In the genomic region with DNA sequence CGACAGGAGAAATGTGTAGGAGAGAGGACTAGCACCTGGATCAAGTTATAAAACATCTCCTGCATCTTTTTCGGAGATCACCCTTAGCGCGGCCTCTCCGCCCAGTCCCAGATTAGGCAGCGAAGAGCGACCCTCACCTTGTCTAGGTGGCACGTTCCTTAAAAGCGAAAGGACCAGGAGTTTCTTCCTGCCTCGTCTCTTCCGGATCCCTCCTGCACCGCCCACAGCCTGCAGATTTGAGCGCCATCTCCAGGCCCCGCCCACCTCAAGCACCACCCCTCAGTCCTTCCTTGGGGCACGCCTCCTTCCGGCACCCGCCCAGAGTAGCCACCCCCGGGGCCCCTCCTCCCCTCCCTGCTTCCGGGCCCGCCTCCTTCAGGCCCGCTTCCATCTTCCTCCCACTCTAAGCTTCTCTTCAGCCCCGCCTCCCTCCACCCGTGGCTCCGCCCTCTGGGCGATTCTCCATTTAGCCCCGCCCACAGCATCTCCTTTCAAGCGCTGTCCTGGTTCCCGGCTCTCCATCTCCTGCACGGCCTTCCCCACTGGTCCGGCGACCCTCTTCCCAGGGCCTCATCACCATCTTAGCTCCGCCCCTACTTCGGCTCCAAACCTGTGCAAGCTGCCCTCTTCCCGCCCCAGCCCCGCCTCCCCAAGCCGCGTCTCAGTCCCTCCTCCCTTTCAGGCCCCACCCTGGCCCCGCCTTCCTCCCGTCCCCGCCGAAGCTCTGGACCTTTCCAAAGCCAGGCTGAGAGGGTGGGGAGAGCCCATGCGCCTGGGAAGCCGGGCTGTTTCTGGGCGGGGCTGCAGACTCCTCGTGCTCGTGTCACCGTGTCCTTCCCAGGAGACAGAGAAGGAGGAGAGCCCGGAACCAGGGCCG, we compare ENCODE assay signal across 1 cellular context.
A peak's percentile ranks its signal among the peaks of the same experiment; 100 is the strongest.
TF ChIP-seq lines count a peak whose summit lies in the region.

No MANE protein-coding gene starts in this region.

TF ChIP-seq in HepG2, 621 proteins besides CTCF, POLR2A, EP300 and RAD21 (continued from another document and continues in another):
- TF ChIP-seq, protein P1, sequence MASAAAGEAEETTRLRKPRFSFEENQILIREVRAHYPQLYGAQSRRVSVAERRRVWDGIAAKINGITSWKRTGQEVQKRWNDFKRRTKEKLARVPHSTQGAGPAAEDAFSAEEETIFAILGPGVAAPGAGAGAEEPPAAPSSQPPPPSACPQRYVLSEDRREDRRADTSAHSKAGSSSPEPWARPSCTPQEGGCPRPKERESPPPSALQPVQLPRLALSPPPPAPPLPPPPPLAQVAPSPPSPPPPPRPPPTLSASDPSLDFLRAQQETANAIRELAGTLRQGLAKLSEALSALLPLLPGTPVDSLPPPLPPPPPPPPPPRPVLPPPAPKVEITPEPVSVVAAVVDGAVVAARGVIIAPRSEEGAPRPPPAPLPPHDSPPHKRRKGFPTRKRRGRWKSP (CRISPR knock-in tag; IDR thresholded peaks at IDR 0.05), result peak; percentile 76
- TF ChIP-seq ZFP36 (IDR thresholded peaks at IDR 0.05; ENCODE audit: borderline replicate concordance, low read depth, low read length, partially characterized antibody) (no peak), CEBPB (IDR thresholded peaks at IDR 0.05; ENCODE audit: borderline replicate concordance, low read depth, low read length) (no peak), MAZ (IDR thresholded peaks at IDR 0.05; ENCODE audit: borderline replicate concordance, low read depth, low read length) (peak; percentile 95), MAZ (CRISPR knock-in tag; IDR thresholded peaks at IDR 0.05; ENCODE audit: low read depth) (no peak; the same call in 1 of the 2 replicates), SMARCC2 (IDR thresholded peaks at IDR 0.05) (no peak), NPAS2 (CRISPR knock-in tag; IDR thresholded peaks at IDR 0.05; ENCODE audit: borderline replicate concordance) (no peak), GTF2F1 (IDR thresholded peaks at IDR 0.05; ENCODE audit: low read length) (0 out of 2 replicates have a peak, but pooled peaks have one; percentile 54), ZNF224 (CRISPR knock-in tag; IDR thresholded peaks at IDR 0.05) (no peak; the same call in 1 of the 2 replicates), HNRNPK (IDR thresholded peaks at IDR 0.05; ENCODE audit: low read depth, low read length, poor library complexity, severe bottlenecking) (no peak), NFATC3 (CRISPR knock-in tag; IDR thresholded peaks at IDR 0.05) (0 out of 2 replicates have a peak, but pooled peaks have one; percentile 25), NCOA2 (CRISPR knock-in tag; IDR thresholded peaks at IDR 0.05) (peak; percentile 14; the same call in 1 of the 2 replicates), TCF7 (IDR thresholded peaks at IDR 0.05; ENCODE audit: low read depth) (no peak), ZEB1 (IDR thresholded peaks at IDR 0.05; ENCODE audit: insufficient replicate concordance, low read depth) (peak; percentile 91), ZNF7 (CRISPR knock-in tag; IDR thresholded peaks at IDR 0.05) (no peak), REL (CRISPR knock-in tag; conservative IDR thresholded peaks at IDR 0.05) (no peak), ZNF549 (CRISPR knock-in tag; IDR thresholded peaks at IDR 0.05) (no peak), ZFP1 (CRISPR knock-in tag; IDR thresholded peaks at IDR 0.05) (no peak), SCMH1 (CRISPR knock-in tag; IDR thresholded peaks at IDR 0.05; ENCODE audit: borderline replicate concordance) (no peak), KAT7 (CRISPR knock-in tag; IDR thresholded peaks at IDR 0.05; ENCODE audit: borderline replicate concordance) (peak; percentile 89), SMYD3 (CRISPR knock-in tag; IDR thresholded peaks at IDR 0.05) (0 out of 2 replicates have a peak, but pooled peaks have one; percentile 53)
- TF ChIP-seq, protein P2, sequence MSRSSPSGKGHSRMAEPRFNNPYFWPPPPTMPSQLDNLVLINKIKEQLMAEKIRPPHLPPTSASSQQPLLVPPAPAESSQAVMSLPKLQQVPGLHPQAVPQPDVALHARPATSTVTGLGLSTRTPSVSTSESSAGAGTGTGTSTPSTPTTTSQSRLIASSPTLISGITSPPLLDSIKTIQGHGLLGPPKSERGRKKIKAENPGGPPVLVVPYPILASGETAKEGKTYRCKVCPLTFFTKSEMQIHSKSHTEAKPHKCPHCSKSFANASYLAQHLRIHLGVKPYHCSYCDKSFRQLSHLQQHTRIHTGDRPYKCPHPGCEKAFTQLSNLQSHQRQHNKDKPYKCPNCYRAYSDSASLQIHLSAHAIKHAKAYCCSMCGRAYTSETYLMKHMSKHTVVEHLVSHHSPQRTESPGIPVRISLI (CRISPR knock-in tag; IDR thresholded peaks at IDR 0.05; ENCODE audit: borderline replicate concordance), result no peak; the same call in 1 of the 2 replicates
- TF ChIP-seq, protein P3, sequence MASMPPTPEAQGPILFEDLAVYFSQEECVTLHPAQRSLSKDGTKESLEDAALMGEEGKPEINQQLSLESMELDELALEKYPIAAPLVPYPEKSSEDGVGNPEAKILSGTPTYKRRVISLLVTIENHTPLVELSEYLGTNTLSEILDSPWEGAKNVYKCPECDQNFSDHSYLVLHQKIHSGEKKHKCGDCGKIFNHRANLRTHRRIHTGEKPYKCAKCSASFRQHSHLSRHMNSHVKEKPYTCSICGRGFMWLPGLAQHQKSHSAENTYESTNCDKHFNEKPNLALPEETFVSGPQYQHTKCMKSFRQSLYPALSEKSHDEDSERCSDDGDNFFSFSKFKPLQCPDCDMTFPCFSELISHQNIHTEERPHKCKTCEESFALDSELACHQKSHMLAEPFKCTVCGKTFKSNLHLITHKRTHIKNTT (CRISPR knock-in tag; IDR thresholded peaks at IDR 0.05), result no peak
- TF ChIP-seq, protein P4, sequence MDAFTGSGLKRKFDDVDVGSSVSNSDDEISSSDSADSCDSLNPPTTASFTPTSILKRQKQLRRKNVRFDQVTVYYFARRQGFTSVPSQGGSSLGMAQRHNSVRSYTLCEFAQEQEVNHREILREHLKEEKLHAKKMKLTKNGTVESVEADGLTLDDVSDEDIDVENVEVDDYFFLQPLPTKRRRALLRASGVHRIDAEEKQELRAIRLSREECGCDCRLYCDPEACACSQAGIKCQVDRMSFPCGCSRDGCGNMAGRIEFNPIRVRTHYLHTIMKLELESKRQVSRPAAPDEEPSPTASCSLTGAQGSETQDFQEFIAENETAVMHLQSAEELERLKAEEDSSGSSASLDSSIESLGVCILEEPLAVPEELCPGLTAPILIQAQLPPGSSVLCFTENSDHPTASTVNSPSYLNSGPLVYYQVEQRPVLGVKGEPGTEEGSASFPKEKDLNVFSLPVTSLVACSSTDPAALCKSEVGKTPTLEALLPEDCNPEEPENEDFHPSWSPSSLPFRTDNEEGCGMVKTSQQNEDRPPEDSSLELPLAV (CRISPR knock-in tag; conservative IDR thresholded peaks at IDR 0.05; ENCODE audit: low read depth), result no peak
- TF ChIP-seq, protein P5, sequence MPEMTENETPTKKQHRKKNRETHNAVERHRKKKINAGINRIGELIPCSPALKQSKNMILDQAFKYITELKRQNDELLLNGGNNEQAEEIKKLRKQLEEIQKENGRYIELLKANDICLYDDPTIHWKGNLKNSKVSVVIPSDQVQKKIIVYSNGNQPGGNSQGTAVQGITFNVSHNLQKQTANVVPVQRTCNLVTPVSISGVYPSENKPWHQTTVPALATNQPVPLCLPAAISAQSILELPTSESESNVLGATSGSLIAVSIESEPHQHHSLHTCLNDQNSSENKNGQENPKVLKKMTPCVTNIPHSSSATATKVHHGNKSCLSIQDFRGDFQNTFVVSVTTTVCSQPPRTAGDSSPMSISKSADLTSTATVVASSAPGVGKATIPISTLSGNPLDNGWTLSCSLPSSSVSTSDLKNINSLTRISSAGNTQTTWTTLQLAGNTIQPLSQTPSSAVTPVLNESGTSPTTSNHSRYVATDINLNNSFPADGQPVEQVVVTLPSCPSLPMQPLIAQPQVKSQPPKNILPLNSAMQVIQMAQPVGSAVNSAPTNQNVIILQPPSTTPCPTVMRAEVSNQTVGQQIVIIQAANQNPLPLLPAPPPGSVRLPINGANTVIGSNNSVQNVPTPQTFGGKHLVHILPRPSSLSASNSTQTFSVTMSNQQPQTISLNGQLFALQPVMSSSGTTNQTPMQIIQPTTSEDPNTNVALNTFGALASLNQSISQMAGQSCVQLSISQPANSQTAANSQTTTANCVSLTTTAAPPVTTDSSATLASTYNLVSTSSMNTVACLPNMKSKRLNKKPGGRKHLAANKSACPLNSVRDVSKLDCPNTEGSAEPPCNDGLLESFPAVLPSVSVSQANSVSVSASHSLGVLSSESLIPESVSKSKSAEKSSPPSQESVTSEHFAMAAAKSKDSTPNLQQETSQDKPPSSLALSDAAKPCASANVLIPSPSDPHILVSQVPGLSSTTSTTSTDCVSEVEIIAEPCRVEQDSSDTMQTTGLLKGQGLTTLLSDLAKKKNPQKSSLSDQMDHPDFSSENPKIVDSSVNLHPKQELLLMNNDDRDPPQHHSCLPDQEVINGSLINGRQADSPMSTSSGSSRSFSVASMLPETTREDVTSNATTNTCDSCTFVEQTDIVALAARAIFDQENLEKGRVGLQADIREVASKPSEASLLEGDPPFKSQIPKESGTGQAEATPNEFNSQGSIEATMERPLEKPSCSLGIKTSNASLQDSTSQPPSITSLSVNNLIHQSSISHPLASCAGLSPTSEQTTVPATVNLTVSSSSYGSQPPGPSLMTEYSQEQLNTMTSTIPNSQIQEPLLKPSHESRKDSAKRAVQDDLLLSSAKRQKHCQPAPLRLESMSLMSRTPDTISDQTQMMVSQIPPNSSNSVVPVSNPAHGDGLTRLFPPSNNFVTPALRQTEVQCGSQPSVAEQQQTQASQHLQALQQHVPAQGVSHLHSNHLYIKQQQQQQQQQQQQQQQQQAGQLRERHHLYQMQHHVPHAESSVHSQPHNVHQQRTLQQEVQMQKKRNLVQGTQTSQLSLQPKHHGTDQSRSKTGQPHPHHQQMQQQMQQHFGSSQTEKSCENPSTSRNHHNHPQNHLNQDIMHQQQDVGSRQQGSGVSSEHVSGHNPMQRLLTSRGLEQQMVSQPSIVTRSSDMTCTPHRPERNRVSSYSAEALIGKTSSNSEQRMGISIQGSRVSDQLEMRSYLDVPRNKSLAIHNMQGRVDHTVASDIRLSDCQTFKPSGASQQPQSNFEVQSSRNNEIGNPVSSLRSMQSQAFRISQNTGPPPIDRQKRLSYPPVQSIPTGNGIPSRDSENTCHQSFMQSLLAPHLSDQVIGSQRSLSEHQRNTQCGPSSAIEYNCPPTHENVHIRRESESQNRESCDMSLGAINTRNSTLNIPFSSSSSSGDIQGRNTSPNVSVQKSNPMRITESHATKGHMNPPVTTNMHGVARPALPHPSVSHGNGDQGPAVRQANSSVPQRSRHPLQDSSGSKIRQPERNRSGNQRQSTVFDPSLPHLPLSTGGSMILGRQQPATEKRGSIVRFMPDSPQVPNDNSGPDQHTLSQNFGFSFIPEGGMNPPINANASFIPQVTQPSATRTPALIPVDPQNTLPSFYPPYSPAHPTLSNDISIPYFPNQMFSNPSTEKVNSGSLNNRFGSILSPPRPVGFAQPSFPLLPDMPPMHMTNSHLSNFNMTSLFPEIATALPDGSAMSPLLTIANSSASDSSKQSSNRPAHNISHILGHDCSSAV (CRISPR knock-in tag; IDR thresholded peaks at IDR 0.05; ENCODE audit: borderline replicate concordance), result no peak; the same call in 1 of the 2 replicates
- TF ChIP-seq, protein P6, sequence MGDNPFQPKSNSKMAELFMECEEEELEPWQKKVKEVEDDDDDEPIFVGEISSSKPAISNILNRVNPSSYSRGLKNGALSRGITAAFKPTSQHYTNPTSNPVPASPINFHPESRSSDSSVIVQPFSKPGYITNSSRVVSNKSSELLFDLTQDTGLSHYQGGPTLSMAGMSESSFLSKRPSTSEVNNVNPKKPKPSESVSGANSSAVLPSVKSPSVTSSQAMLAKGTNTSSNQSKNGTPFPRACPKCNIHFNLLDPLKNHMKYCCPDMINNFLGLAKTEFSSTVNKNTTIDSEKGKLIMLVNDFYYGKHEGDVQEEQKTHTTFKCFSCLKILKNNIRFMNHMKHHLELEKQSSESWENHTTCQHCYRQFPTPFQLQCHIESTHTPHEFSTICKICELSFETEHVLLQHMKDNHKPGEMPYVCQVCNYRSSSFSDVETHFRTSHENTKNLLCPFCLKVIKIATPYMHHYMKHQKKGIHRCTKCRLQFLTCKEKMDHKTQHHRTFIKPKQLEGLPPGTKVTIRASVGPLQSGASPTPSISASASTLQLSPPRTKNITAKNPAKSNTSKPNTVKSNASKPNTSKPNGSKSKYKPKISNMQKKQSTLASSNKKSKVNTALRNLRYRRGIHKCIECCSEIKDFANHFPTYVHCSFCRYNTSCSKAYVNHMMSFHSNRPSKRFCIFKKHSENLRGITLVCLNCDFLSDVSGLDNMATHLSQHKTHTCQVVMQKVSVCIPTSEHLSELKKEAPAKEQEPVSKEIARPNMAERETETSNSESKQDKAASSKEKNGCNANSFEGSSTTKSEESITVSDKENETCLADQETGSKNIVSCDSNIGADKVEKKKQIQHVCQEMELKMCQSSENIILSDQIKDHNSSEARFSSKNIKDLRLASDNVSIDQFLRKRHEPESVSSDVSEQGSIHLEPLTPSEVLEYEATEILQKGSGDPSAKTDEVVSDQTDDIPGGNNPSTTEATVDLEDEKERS (CRISPR knock-in tag; IDR thresholded peaks at IDR 0.05), result peak; percentile 92
- TF ChIP-seq, protein P7, sequence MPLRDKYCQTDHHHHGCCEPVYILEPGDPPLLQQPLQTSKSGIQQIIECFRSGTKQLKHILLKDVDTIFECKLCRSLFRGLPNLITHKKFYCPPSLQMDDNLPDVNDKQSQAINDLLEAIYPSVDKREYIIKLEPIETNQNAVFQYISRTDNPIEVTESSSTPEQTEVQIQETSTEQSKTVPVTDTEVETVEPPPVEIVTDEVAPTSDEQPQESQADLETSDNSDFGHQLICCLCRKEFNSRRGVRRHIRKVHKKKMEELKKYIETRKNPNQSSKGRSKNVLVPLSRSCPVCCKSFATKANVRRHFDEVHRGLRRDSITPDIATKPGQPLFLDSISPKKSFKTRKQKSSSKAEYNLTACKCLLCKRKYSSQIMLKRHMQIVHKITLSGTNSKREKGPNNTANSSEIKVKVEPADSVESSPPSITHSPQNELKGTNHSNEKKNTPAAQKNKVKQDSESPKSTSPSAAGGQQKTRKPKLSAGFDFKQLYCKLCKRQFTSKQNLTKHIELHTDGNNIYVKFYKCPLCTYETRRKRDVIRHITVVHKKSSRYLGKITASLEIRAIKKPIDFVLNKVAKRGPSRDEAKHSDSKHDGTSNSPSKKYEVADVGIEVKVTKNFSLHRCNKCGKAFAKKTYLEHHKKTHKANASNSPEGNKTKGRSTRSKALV (CRISPR knock-in tag; IDR thresholded peaks at IDR 0.05), result 0 out of 2 replicates have a peak, but pooled peaks have one; percentile 39
- TF ChIP-seq, protein P8, sequence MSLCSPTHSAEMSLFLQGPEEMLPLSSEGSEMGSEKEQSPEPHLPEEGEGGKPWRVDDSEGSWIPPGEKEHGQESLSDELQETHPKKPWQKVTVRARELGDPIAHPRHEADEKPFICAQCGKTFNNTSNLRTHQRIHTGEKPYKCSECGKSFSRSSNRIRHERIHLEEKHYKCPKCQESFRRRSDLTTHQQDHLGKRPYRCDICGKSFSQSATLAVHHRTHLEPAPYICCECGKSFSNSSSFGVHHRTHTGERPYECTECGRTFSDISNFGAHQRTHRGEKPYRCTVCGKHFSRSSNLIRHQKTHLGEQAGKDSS (CRISPR knock-in tag; IDR thresholded peaks at IDR 0.05; ENCODE audit: borderline replicate concordance, low read depth), result peak; percentile 71; the same call in 1 of the 2 replicates
- TF ChIP-seq, protein P9, sequence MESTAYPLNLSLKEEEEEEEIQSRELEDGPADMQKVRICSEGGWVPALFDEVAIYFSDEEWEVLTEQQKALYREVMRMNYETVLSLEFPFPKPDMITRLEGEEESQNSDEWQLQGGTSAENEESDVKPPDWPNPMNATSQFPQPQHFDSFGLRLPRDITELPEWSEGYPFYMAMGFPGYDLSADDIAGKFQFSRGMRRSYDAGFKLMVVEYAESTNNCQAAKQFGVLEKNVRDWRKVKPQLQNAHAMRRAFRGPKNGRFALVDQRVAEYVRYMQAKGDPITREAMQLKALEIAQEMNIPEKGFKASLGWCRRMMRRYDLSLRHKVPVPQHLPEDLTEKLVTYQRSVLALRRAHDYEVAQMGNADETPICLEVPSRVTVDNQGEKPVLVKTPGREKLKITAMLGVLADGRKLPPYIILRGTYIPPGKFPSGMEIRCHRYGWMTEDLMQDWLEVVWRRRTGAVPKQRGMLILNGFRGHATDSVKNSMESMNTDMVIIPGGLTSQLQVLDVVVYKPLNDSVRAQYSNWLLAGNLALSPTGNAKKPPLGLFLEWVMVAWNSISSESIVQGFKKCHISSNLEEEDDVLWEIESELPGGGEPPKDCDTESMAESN (CRISPR knock-in tag; conservative IDR thresholded peaks at IDR 0.05), result peak; percentile 51; the same call in 1 of the 2 replicates
